Comparison of ENCODE assay signal across 8 cellular contexts in genomic region chr10:70404036-70404905, GRCh38. TPM values are rescaled to one million over a fixed set of nuclear protein-coding genes. Genes with fewer than 3 reads are reported as not detected.
DNase-seq lines count a peak whose midpoint lies in the region; ATAC-seq and TF ChIP-seq lines count a peak whose summit lies in the region.

Gene EIF4EBP2 (plus strand): TSS chr10:70404145. CDS start chr10:70404402, 257 bp downstream.

- peak within 1 kb of the TSS; percentile 90 for H3K4me2 ChIP-seq in PC-3 (ENCODE audit: low read length)

- H3K79me2 ChIP-seq in PC-3 (ENCODE audit: low read length), result peaks cover 42% of the 10 kb centered on the region

- CTCF ChIA-PET in PC-3 (lab: Charles Lee), result interaction anchor here (0.6 to 3.7 kb wide), 9 partner anchors 9 to 258 kb away, joined by 3 to 36 read pairs (median 5); partner anchors contain the start of gene TYSND1

- POLR2A ChIA-PET in PC-3 (lab: Charles Lee; ENCODE audit: unreplicated experiment), result interaction anchor here (0.6 to 2.3 kb wide), 7 partner anchors 11 to 228 kb away, joined by 3 to 18 read pairs (median 5); no protein-coding TSS in a partner anchor

- peaks cover 35% of the 10 kb centered on the region for H4K20me1 ChIP-seq in PC-3 (ENCODE audit: low read length)

- intact Hi-C loops in PC-3 (cut with micrococcal nuclease), result loop anchor here (10.0 kb wide), 1 partner anchor 959 kb away; no protein-coding TSS in a partner anchor
- intact Hi-C loops in mucosa of descending colon (cut with DNase I, micrococcal nuclease), result no loop called here

- BruUV-seq in PC-3 (replicated peaks; lab: Mats Ljungman, UMichigan), result no TSS peak

- H3K27ac ChIP-seq in PC-3 (ENCODE audit: low read length), result peak within 1 kb of the TSS; percentile 18
- peak within 1 kb of the TSS; percentile 89 for H3K27ac ChIP-seq in epithelial cell of prostate

- TF ChIP-seq RAD21 in Ishikawa (IDR thresholded peaks at IDR 0.05; ENCODE audit: low read depth), result no peak

- peaks cover 24% of the 10 kb centered on the region for H3K4me1 ChIP-seq in PC-3 (ENCODE audit: insufficient read depth, low read length)
- H3K4me1 ChIP-seq in mucosa of descending colon (ENCODE audit: low read depth), result peaks cover 21% of the 10 kb centered on the region

- H3K27me3 ChIP-seq in PC-3 (ENCODE audit: low read length), result no peaks in the 10 kb centered on the region

- DNase-seq in DMS 273 treated with DMSO at 0.1 percent for 48 hours (lab: John Stamatoyannopoulos, UW), result peak; percentile 73
- peak; percentile 99 for DNase-seq in PC-3
- peak; percentile 99 for DNase-seq in activated T-cell treated with anti-CD3 and anti-CD28 coated beads for 48 hours (ENCODE audit: low read depth)
- peak; percentile 68 for DNase-seq in epithelial cell of prostate (ENCODE audit: low read depth, low spot score)
- peak; percentile 99 to 100 (median 99) for DNase-seq in mucosa of descending colon
- DNase-seq in stimulated activated CD8-positive, alpha-beta memory T cell treated with anti-CD3 and anti-CD28 coated beads, Interleukin-4, amount 100 ng/mL, for 24 hours (ENCODE audit: low read depth), result peak; percentile 98

- no peaks in the 10 kb centered on the region for H3K36me3 ChIP-seq in PC-3 (ENCODE audit: low read depth, low read length)
- peaks cover 8% of the 10 kb centered on the region for H3K36me3 ChIP-seq in mucosa of descending colon (ENCODE audit: low read depth)

- H3K9ac ChIP-seq in PC-3 (ENCODE audit: low read length), result peak within 1 kb of the TSS; percentile 84

- peak; percentile 76 for ATAC-seq in GM21529 (IDR thresholded peaks at IDR 0.05; ENCODE audit: unreplicated experiment)
- peak; percentile 31 for ATAC-seq in PC-3
- peak; percentile 96 for ATAC-seq in mucosa of descending colon

- no peak for TF ChIP-seq CTCF in PC-3 (conservative IDR thresholded peaks at IDR 0.05; ENCODE audit: low read depth, low read length)
- TF ChIP-seq CTCF in mucosa of descending colon (IDR thresholded peaks at IDR 0.05), result no peak

- H3K9me2 ChIP-seq in PC-3 (replicated peaks; ENCODE audit: low read length), result no peaks in the 10 kb centered on the region

- peak within 1 kb of the TSS; percentile 90 for H2AFZ ChIP-seq in PC-3 (ENCODE audit: low read length)

- H3K9me3 ChIP-seq in PC-3 (ENCODE audit: low read length) (no peaks in the 10 kb centered on the region), mucosa of descending colon (no peaks in the 10 kb centered on the region)

- TF ChIP-seq EP300 in Ishikawa (IDR thresholded peaks at IDR 0.05; ENCODE audit: borderline replicate concordance), result peak; percentile 7; the same call in 1 of the 2 replicates

- H3K4me3 ChIP-seq in PC-3 (ENCODE audit: low read length) (peak within 1 kb of the TSS; percentile 75), mucosa of descending colon (peak within 1 kb of the TSS; percentile 98)

- no peaks in the 10 kb centered on the region for H3F3A ChIP-seq in PC-3 (ENCODE audit: low read length, unreplicated experiment)

TF ChIP-seq in Ishikawa, 13 proteins besides CTCF, POLR2A, EP300 and RAD21:
- TF ChIP-seq TEAD4 (IDR thresholded peaks at IDR 0.05), result no peak
- TF ChIP-seq, protein P1, sequence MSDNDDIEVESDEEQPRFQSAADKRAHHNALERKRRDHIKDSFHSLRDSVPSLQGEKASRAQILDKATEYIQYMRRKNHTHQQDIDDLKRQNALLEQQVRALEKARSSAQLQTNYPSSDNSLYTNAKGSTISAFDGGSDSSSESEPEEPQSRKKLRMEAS (IDR thresholded peaks at IDR 0.05), result peak; percentile 87
- peak; percentile 94 for TF ChIP-seq TAF1 (IDR thresholded peaks at IDR 0.05; ENCODE audit: low read depth)
- TF ChIP-seq CREB1 (IDR thresholded peaks at IDR 0.05; ENCODE audit: low read depth), result peak; percentile 69; the same call in 1 of the 2 replicates

RNA-seq across cellular contexts. Expression of gene EIF4EBP2, which starts in this region (rescaled TPM):
- total RNA-seq in PC-3 (2014; rRNA removed) (29.2 and 32.6 TPM in 2 replicates), mucosa of descending colon (100 to 1,000 TPM in 2 of 3 donors, 10 to 100 TPM in 1; 88.1 to 131 (median 105) TPM)

Comparison
In these comparisons a context has a peak if more than half of its experiments do, and no peak if none do; other contexts are left out.
1. Peak in every context shown above with its lines: DNase-seq, ATAC-seq, H3K4me3 ChIP-seq and H3K27ac ChIP-seq.
2. ATAC-seq: peak in every context shown above with its lines; median percentile 96 in mucosa of descending colon; 76 in GM21529; 31 in PC-3.